ENCODE assay signal across 3 cellular contexts in the genomic region with DNA sequence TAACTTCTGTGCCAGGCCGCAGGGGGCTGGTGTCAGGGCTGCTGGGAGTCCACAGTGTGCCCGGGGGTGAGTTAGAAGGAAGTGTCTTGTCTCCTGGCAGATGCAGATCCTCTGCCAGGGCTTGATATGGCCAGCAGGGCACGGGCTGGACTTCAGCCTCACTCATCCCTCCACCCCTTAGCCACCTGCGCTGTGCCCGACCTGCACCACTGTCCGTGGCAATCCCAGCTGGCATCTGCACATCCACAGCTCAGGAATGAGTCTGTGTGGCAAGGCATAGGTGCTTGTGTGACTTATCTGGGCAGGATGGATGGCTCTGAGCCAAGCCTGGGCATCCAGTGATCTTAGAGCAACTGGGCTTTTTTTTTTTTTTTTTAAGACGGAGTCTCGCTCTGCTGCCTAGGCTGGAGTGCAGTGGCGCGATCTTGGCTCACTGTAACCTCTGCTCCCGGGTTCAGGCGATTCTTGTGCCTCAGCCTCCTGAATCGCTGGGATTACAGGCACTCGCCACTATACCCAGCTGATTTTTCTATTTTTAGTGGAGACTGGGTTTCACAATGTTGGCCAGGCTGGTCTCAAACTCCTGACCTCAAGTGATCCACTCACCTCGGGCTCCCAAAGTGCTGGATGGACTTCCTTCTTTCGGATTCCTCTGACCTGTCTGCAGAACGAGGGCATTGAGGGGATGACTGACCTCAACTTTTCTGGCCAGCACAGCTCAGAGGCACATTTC.
TF ChIP-seq lines count a peak whose summit lies in the region.

No MANE protein-coding gene starts in this region.

TF ChIP-seq in SK-N-SH, 30 proteins besides CTCF, POLR2A, EP300 and RAD21:
- no peak for TF ChIP-seq TAF1 (IDR thresholded peaks at IDR 0.05; ENCODE audit: borderline replicate concordance, low read depth, low read length)
- no peak for TF ChIP-seq MEF2A (IDR thresholded peaks at IDR 0.05; ENCODE audit: borderline replicate concordance, low read depth)
- TF ChIP-seq, protein P1, sequence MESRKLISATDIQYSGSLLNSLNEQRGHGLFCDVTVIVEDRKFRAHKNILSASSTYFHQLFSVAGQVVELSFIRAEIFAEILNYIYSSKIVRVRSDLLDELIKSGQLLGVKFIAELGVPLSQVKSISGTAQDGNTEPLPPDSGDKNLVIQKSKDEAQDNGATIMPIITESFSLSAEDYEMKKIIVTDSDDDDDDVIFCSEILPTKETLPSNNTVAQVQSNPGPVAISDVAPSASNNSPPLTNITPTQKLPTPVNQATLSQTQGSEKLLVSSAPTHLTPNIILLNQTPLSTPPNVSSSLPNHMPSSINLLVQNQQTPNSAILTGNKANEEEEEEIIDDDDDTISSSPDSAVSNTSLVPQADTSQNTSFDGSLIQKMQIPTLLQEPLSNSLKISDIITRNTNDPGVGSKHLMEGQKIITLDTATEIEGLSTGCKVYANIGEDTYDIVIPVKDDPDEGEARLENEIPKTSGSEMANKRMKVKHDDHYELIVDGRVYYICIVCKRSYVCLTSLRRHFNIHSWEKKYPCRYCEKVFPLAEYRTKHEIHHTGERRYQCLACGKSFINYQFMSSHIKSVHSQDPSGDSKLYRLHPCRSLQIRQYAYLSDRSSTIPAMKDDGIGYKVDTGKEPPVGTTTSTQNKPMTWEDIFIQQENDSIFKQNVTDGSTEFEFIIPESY (IDR thresholded peaks at IDR 0.05; ENCODE audit: borderline replicate concordance, low read depth), result no peak
- TF ChIP-seq CHD2 (IDR thresholded peaks at IDR 0.05; ENCODE audit: low read length, partially characterized antibody), result no peak
- TF ChIP-seq RCOR1 (IDR thresholded peaks at IDR 0.05; ENCODE audit: low read length), result peak; percentile 60; the same call in 1 of the 2 replicates
- TF ChIP-seq GATA2 (CRISPR knock-in tag; IDR thresholded peaks at IDR 0.05), result peak; percentile 40; the same call in 1 of the 2 replicates
- TF ChIP-seq FOXJ3 (CRISPR knock-in tag; IDR thresholded peaks at IDR 0.05), result no peak
- TF ChIP-seq, protein P2, sequence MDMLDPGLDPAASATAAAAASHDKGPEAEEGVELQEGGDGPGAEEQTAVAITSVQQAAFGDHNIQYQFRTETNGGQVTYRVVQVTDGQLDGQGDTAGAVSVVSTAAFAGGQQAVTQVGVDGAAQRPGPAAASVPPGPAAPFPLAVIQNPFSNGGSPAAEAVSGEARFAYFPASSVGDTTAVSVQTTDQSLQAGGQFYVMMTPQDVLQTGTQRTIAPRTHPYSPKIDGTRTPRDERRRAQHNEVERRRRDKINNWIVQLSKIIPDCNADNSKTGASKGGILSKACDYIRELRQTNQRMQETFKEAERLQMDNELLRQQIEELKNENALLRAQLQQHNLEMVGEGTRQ (IDR thresholded peaks at IDR 0.05; ENCODE audit: borderline replicate concordance, low read depth, low read length), result no peak
- no peak for TF ChIP-seq RXRA (IDR thresholded peaks at IDR 0.05; ENCODE audit: borderline replicate concordance, low read depth)
- no peak for TF ChIP-seq RFX5 (IDR thresholded peaks at IDR 0.05; ENCODE audit: low read length)
- no peak for TF ChIP-seq ELF1 (IDR thresholded peaks at IDR 0.05)
TF ChIP-seq in SK-N-SH: peak in this region for 2.

TF ChIP-seq in SK-N-SH treated with all-trans-retinoic acid at 6 μM for 48 hours, 23 proteins besides CTCF, POLR2A, EP300 and RAD21:
- no peak for TF ChIP-seq CSDC2 (CRISPR knock-in tag; IDR thresholded peaks at IDR 0.05)
- TF ChIP-seq TOX (CRISPR knock-in tag; IDR thresholded peaks at IDR 0.05; ENCODE audit: borderline replicate concordance), result no peak
- no peak for TF ChIP-seq ZFP30 (CRISPR knock-in tag; IDR thresholded peaks at IDR 0.05)
- TF ChIP-seq, protein P3, sequence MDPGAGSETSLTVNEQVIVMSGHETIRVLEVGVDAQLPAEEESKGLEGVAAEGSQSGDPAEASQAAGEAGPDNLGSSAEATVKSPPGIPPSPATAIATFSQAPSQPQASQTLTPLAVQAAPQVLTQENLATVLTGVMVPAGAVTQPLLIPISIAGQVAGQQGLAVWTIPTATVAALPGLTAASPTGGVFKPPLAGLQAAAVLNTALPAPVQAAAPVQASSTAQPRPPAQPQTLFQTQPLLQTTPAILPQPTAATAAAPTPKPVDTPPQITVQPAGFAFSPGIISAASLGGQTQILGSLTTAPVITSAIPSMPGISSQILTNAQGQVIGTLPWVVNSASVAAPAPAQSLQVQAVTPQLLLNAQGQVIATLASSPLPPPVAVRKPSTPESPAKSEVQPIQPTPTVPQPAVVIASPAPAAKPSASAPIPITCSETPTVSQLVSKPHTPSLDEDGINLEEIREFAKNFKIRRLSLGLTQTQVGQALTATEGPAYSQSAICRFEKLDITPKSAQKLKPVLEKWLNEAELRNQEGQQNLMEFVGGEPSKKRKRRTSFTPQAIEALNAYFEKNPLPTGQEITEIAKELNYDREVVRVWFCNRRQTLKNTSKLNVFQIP (CRISPR knock-in tag; IDR thresholded peaks at IDR 0.05; ENCODE audit: borderline replicate concordance, low read depth), result no peak
- TF ChIP-seq GLIS3 (CRISPR knock-in tag; IDR thresholded peaks at IDR 0.05), result no peak
- TF ChIP-seq OSR1 (CRISPR knock-in tag; IDR thresholded peaks at IDR 0.05), result no peak
- TF ChIP-seq RARB (CRISPR knock-in tag; IDR thresholded peaks at IDR 0.05), result no peak
- TF ChIP-seq, protein P4, sequence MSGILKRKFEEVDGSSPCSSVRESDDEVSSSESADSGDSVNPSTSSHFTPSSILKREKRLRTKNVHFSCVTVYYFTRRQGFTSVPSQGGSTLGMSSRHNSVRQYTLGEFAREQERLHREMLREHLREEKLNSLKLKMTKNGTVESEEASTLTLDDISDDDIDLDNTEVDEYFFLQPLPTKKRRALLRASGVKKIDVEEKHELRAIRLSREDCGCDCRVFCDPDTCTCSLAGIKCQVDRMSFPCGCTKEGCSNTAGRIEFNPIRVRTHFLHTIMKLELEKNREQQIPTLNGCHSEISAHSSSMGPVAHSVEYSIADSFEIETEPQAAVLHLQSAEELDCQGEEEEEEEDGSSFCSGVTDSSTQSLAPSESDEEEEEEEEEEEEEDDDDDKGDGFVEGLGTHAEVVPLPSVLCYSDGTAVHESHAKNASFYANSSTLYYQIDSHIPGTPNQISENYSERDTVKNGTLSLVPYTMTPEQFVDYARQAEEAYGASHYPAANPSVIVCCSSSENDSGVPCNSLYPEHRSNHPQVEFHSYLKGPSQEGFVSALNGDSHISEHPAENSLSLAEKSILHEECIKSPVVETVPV (CRISPR knock-in tag; IDR thresholded peaks at IDR 0.05), result no peak

TF ChIP-seq in HepG2, 621 proteins besides CTCF, POLR2A, EP300 and RAD21:
- TF ChIP-seq, protein P5, sequence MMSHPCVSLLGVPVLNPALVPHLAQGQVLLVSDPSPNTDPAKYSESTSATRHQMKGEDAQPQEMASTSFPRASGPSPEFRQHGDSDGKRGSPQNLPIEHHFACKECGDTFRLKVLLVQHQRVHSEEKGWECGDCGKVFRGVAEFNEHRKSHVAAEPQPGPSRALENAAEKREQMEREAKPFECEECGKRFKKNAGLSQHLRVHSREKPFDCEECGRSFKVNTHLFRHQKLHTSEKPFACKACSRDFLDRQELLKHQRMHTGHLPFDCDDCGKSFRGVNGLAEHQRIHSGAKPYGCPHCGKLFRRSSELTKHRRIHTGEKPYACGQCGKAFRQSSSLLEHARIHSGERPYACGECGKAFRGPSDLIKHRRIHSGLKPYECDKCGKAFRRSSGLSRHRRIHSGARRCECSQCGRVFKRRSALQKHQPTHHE (CRISPR knock-in tag; IDR thresholded peaks at IDR 0.05; ENCODE audit: borderline replicate concordance), result no peak
- TF ChIP-seq ZBTB21 (CRISPR knock-in tag; IDR thresholded peaks at IDR 0.05) (no peak), ZNF317 (CRISPR knock-in tag; IDR thresholded peaks at IDR 0.05) (no peak), IKZF1 (IDR thresholded peaks at IDR 0.05) (no peak), PRMT3 (CRISPR knock-in tag; IDR thresholded peaks at IDR 0.05; ENCODE audit: borderline replicate concordance, low read depth) (no peak), HNRNPL (IDR thresholded peaks at IDR 0.05; ENCODE audit: low read depth, low read length) (0 out of 2 replicates have a peak, but pooled peaks have one; percentile 26), NRL (CRISPR knock-in tag; IDR thresholded peaks at IDR 0.05; ENCODE audit: borderline replicate concordance) (0 out of 2 replicates have a peak, but pooled peaks have one; percentile 22), HOXA3 (CRISPR knock-in tag; IDR thresholded peaks at IDR 0.05) (no peak)
